In genomic region chr5:150676578-150676977, GRCh38 we compare ENCODE assay signal across 28 cellular contexts. TPM values are rescaled to one million over a fixed set of nuclear protein-coding genes. Genes with fewer than 3 reads are reported as not detected.
"Had no signal": no experiment of that assay in that cellular context is flagged by ENCODE, and none has a peak within 500 bp of the region (broad histone marks: within the 10 kb centered on the region; RNA-seq: fewer than 3 reads in every experiment).

No MANE protein-coding gene starts in this region.

- H3K4me1 Mint-ChIP-seq: stimulated activated effector memory CD8-positive, alpha-beta T cell treated with anti-CD3 and anti-CD28 coated beads, Interleukin-12 subunit alpha, Interleukin-12 subunit beta, amount 100 ng/mL, for 72 hours had no signal

- H3K36me3 Mint-ChIP-seq: stimulated activated effector memory CD8-positive, alpha-beta T cell treated with anti-CD3 and anti-CD28 coated beads, Interleukin-12 subunit alpha, Interleukin-12 subunit beta, amount 100 ng/mL, for 72 hours had no signal

- ATAC-seq: stimulated activated effector memory CD8-positive, alpha-beta T cell treated with anti-CD3 and anti-CD28 coated beads, Interleukin-12 subunit alpha, Interleukin-12 subunit beta, amount 100 ng/mL, for 72 hours; stimulated activated memory B cell treated with anti-CD40 and anti-IgM and Interleukin-4, amounts not matched to agents 10 μg/mL and 1 μg/mL and 100 μg/mL, for 72 hours; stimulated activated naive B cell treated with anti-CD40 and anti-IgM and Interleukin-4, amounts not matched to agents 10 μg/mL and 1 μg/mL and 100 μg/mL, for 72 hours; stimulated activated naive CD8-positive, alpha-beta T cell treated with anti-CD3 and anti-CD28 coated beads, Interleukin-15, amount 100 ng/mL, for 72 hours; stimulated activated naive CD8-positive, alpha-beta T cell treated with anti-CD3 and anti-CD28 coated beads, Interleukin-15, Interleukin-2, amounts not matched to agents 100 U/mL and 50 U/mL, for 24 hours; upper lobe of right lung had no signal

- H3K27ac Mint-ChIP-seq: stimulated activated memory B cell treated with anti-CD40 and anti-IgM and Interleukin-4, amounts not matched to agents 10 μg/mL and 1 μg/mL and 100 μg/mL, for 72 hours; stimulated activated naive B cell treated with anti-CD40 and anti-IgM and Interleukin-4, amounts not matched to agents 10 μg/mL and 1 μg/mL and 100 μg/mL, for 72 hours; stimulated activated naive CD8-positive, alpha-beta T cell treated with anti-CD3 and anti-CD28 coated beads, Interleukin-15, amount 100 ng/mL, for 72 hours; stimulated activated naive CD8-positive, alpha-beta T cell treated with anti-CD3 and anti-CD28 coated beads, Interleukin-15, Interleukin-2, amounts not matched to agents 100 ng/mL and 50 ng/mL, for 24 hours had no signal

- H3K27me3 ChIP-seq: suprapubic skin, testis, tibial nerve, upper lobe of right lung, uterus, vagina had no signal

- H3K4me3 ChIP-seq: stomach, suprapubic skin, testis, thoracic aorta, thyroid gland, tibial artery, tibial nerve, transverse colon, upper lobe of left lung, upper lobe of right lung, uterus, vagina had no signal

- H3K9me3 ChIP-seq: stomach, suprapubic skin, testis, thoracic aorta, thyroid gland, tibial artery, tibial nerve, transverse colon, upper lobe of left lung, upper lobe of right lung, uterus, vagina had no signal

- H3K36me3 ChIP-seq: suprapubic skin, thoracic aorta, thyroid gland, tibial artery, transverse colon, upper lobe of left lung, upper lobe of right lung, uterus, vagina had no signal

- DNase-seq: stimulated activated CD4-positive, alpha-beta T cell treated with anti-CD3 and anti-CD28 coated beads, Interleukin-2, amount 100 ng/mL, for 48 hours; stimulated activated CD4-positive, alpha-beta T cell treated with anti-CD3 and anti-CD28 coated beads, Interleukin-4, amount 100 ng/mL, for 1 hour; stimulated activated CD4-positive, alpha-beta T cell treated with anti-CD3 and anti-CD28 coated beads, Interleukin-4, amount 100 ng/mL, for 24 hours; stimulated activated CD4-positive, alpha-beta T cell treated with anti-CD3 and anti-CD28 coated beads, Interleukin-4, amount 100 ng/mL, for 4 hours; stimulated activated CD8-positive, alpha-beta memory T cell treated with anti-CD3 and anti-CD28 coated beads, Interleukin-4, amount 100 ng/mL, for 48 hours; stimulated activated naive B cell treated with anti-CD40 and anti-IgM and Interleukin-4, amounts not matched to agents 10 μg/mL and 1 μg/mL and 100 μg/mL, for 72 hours; stimulated activated naive CD4-positive, alpha-beta T cell; stimulated activated naive CD4-positive, alpha-beta T cell treated with Interleukin-2 at 50 U/mL for 16 hours; stimulated activated naive CD8-positive, alpha-beta T cell treated with anti-CD3 and anti-CD28 coated beads, Interleukin-15, amount 100 ng/mL, for 72 hours; stimulated activated naive CD8-positive, alpha-beta T cell treated with anti-CD3 and anti-CD28 coated beads, Interleukin-15, Interleukin-2, amounts not matched to agents 100 U/mL and 50 U/mL, for 24 hours; stomach; substantia nigra; testis; thyroid gland; tibial artery; transverse colon; trophoblast cell; upper lobe of left lung; upper lobe of right lung; uterus had no signal

- H3K9me3 Mint-ChIP-seq: stimulated activated effector memory CD8-positive, alpha-beta T cell treated with anti-CD3 and anti-CD28 coated beads, Interleukin-12 subunit alpha, Interleukin-12 subunit beta, amount 100 ng/mL, for 72 hours; stimulated activated memory B cell treated with anti-CD40 and anti-IgM and Interleukin-4, amounts not matched to agents 10 μg/mL and 1 μg/mL and 100 μg/mL, for 72 hours; stimulated activated naive B cell treated with anti-CD40 and anti-IgM and Interleukin-4, amounts not matched to agents 10 μg/mL and 1 μg/mL and 100 μg/mL, for 72 hours; stimulated activated naive CD8-positive, alpha-beta T cell treated with anti-CD3 and anti-CD28 coated beads, Interleukin-15, amount 100 ng/mL, for 72 hours; stimulated activated naive CD8-positive, alpha-beta T cell treated with anti-CD3 and anti-CD28 coated beads, Interleukin-15, Interleukin-2, amounts not matched to agents 100 ng/mL and 50 ng/mL, for 24 hours; type B pancreatic cell had no signal

- H3K27ac ChIP-seq: stomach, suprapubic skin, testis, thyroid gland, tibial artery, tibial nerve, transverse colon, upper lobe of left lung, upper lobe of right lung, uterus, vagina had no signal

- H3K4me3 Mint-ChIP-seq: stimulated activated effector memory CD8-positive, alpha-beta T cell treated with anti-CD3 and anti-CD28 coated beads, Interleukin-12 subunit alpha, Interleukin-12 subunit beta, amount 100 ng/mL, for 72 hours; stimulated activated memory B cell treated with anti-CD40 and anti-IgM and Interleukin-4, amounts not matched to agents 10 μg/mL and 1 μg/mL and 100 μg/mL, for 72 hours; stimulated activated naive B cell treated with anti-CD40 and anti-IgM and Interleukin-4, amounts not matched to agents 10 μg/mL and 1 μg/mL and 100 μg/mL, for 72 hours; stimulated activated naive CD8-positive, alpha-beta T cell treated with anti-CD3 and anti-CD28 coated beads, Interleukin-15, amount 100 ng/mL, for 72 hours; stimulated activated naive CD8-positive, alpha-beta T cell treated with anti-CD3 and anti-CD28 coated beads, Interleukin-15, Interleukin-2, amounts not matched to agents 100 ng/mL and 50 ng/mL, for 24 hours; type B pancreatic cell had no signal

RNA-seq across cellular contexts. Expression of gene MYOZ3, which starts 15.5 kb away (rescaled TPM):
- total RNA-seq: transverse colon, vagina had no signal
